8 cellular contexts compared by ENCODE assay signal in the genomic region with DNA sequence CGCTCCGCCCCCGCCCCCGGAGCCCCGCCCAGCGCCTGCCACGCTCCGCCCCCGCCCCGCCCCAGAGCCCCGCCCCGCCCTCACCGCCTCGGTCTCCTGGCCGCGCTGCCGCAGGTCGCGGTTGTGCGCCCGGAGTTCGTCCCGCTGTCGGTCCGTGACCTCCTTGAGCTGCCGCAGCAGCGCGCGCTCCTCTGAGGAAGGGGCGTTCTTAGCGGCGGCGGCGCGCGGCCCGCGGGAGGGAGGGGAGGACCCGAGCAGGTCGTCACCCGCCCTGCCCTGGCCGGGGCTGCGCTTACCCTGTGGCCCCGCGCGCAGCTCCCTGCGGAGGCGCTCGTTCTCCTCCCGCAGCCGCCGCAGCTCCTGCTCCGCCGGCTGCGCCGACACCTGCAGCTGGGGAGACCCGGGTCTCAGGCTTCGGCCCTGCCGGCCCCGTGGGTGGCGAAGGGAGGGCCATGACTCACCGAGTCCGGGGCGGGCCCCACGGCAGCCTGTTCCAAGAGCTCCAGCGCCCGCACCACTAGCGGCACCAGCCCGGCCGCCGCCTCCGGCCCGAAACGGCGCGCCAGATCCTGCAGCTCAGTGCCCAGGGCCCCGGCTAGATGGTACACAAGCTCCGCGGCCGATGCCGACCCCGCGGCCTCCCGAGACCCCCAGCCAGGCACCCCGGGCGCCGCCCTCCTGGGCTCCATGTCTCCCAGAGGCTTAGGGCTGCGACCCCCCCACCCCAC. TPM values are rescaled to one million over a fixed set of nuclear protein-coding genes. Genes with fewer than 3 reads are reported as not detected.
A peak's percentile ranks its signal among the peaks of the same experiment; 100 is the strongest.
DNase-seq lines count a peak whose midpoint lies in the region; ATAC-seq lines count a peak whose summit lies in the region.

No MANE protein-coding gene starts in this region.

- peak overlapping the region; percentile 62 for H3K9ac ChIP-seq in mesendoderm (ENCODE audit: low read length)

- H3K36me3 ChIP-seq in mesendoderm (ENCODE audit: control insufficient read depth, insufficient read depth, low read length), result peaks cover 23% of the 10 kb centered on the region

- no peak overlapping the region for H2BK15ac ChIP-seq in mesendoderm (replicated peaks; ENCODE audit: low read depth)

- H3K4me2 ChIP-seq in mesendoderm (ENCODE audit: low read length), result peak overlapping the region; percentile 51

- no peak overlapping the region for H2BK120ac ChIP-seq in mesendoderm (ENCODE audit: low read depth, low read length)

- no peaks in the 10 kb centered on the region for H3K27me3 ChIP-seq in mesendoderm (ENCODE audit: insufficient read depth, low read length, poor library complexity)

- H4K5ac ChIP-seq in mesendoderm (ENCODE audit: low read length), result no peak overlapping the region

- DNase-seq in NCI-H1436 (lab: John Stamatoyannopoulos, UW) (peak; percentile 60), NCI-H1436 treated with DMSO at 0.1 percent for 48 hours (lab: John Stamatoyannopoulos, UW) (no peak), NCI-H2171 treated with DMSO at 0.1 percent for 48 hours (lab: John Stamatoyannopoulos, UW) (peak; percentile 92), mesendoderm (peak; percentile 87)
- DNase-seq in activated CD4-positive, alpha-beta T cell treated with anti-CD3 and anti-CD28 coated beads, Interleukin-2, amount 50 U/mL, for 48 hours, result peak; percentile 82 to 86
- peak; percentile 62 for DNase-seq in effector CD8-positive, alpha-beta T cell (lab: John Stamatoyannopoulos, UW)
- DNase-seq in stimulated activated CD8-positive, alpha-beta memory T cell treated with anti-CD3 and anti-CD28 coated beads, Interleukin-15, amount 100 ng/mL, for 24 hours (ENCODE audit: low read depth), result peak; percentile 53

- no peak overlapping the region for H3K18ac ChIP-seq in mesendoderm (ENCODE audit: low read length)

- peak overlapping the region; percentile 19 for H3K4me3 ChIP-seq in mesendoderm (ENCODE audit: low read length)

- no peak overlapping the region for H4K8ac ChIP-seq in mesendoderm (ENCODE audit: low read depth, low read length)

- no peak overlapping the region for H3K4ac ChIP-seq in mesendoderm (ENCODE audit: low read depth, low read length)

- H3K79me1 ChIP-seq in mesendoderm (ENCODE audit: low read length), result no peaks in the 10 kb centered on the region

- peak; percentile 56 for ATAC-seq in HG02798 (IDR thresholded peaks at IDR 0.05; ENCODE audit: poor library complexity, unreplicated experiment)

- no peaks in the 10 kb centered on the region for H3K79me2 ChIP-seq in mesendoderm (ENCODE audit: control insufficient read depth, insufficient read depth, low read length)

- H3K56ac ChIP-seq in mesendoderm (ENCODE audit: low read length), result peak overlapping the region; percentile 80

- no CpG with 5 or more reads among the region's 88 CpGs for WGBS in mesendoderm (ENCODE audit: extremely low coverage, insufficient coverage, low lambda C conversion rate)

- H3K27ac ChIP-seq in mesendoderm (ENCODE audit: low read depth, low read length), result peak overlapping the region; percentile 56

- H3K23ac ChIP-seq in mesendoderm (ENCODE audit: low read length), result no peak overlapping the region

- H2AK5ac ChIP-seq in mesendoderm (ENCODE audit: low read length), result no peak overlapping the region

- peaks cover 5% of the 10 kb centered on the region for H3K4me1 ChIP-seq in mesendoderm (ENCODE audit: control insufficient read depth, low read depth, low read length)

- H2BK5ac ChIP-seq in mesendoderm (ENCODE audit: low read length), result no peak overlapping the region

RNA-seq across cellular contexts. Expression of a gene that starts 0.4 kb away (rescaled TPM):
- polyA plus RNA-seq in mesendoderm (2013, experiment 1 of 2), result 8.7 TPM
- polyA plus RNA-seq in mesendoderm (2013, experiment 2 of 2), result 8.5 TPM

RNA-seq across cellular contexts. Expression of a gene that starts 3.7 kb away (rescaled TPM):
- polyA plus RNA-seq in mesendoderm (2013, experiment 1 of 2), result 0.97 TPM
- polyA plus RNA-seq in mesendoderm (2013, experiment 2 of 2), result 1.1 TPM

RNA-seq across cellular contexts. Expression of a gene that starts 20.6 kb away (rescaled TPM):
- 6.4 TPM for polyA plus RNA-seq in mesendoderm (2013, experiment 1 of 2)
- 7.3 TPM for polyA plus RNA-seq in mesendoderm (2013, experiment 2 of 2)

RNA-seq across cellular contexts. Expression of a gene that starts 35.4 kb away (rescaled TPM):
- 158 TPM for polyA plus RNA-seq in mesendoderm (2013, experiment 1 of 2)
- polyA plus RNA-seq in mesendoderm (2013, experiment 2 of 2), result 144 TPM
